8 cellular contexts compared by ENCODE assay signal in the genomic region with DNA sequence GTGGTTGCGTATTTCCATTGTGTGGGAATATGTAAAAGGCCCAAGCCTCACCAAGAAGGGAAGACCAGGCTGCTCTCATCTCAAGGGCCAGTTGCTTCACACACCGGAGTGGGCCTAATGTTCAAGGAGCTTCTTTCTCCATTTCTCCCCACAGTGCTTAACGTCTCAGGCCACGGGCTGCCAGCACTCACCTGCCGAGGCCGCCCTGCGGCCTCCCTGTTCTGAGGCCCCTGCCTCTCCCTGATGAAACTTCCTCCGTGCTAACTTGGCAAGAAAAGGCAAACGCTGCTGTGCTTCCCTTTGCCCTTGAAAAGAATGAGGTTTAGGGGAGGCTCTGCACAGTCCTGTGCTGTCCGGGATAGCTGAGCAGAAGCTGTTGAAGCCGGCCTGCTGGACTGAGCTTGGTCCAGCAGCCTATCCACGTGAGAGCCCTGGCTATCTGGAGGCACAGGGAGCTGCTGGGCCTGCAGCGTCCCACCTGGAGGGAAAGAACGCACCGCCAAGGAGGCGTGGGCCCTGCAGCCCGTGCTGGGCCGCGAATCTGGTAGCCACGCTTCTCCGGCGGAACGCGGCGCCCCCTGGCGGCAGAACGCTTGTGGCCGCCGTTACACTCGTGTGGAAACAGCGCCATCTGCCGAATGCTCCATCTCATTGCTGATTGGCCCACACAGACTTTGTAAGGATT.
DNase-seq lines count a peak whose midpoint lies in the region; ATAC-seq and TF ChIP-seq lines count a peak whose summit lies in the region.

No MANE protein-coding gene starts in this region.

- no peak overlapping the region for H3K23ac ChIP-seq in IMR-90 (ENCODE audit: low read depth, low read length)

- in situ Hi-C loops in IMR-90 (cut with MboI; ENCODE audit: low sequenced_read_pairs): loop anchor here (5.0 to 25.0 kb wide), 2 partner anchors 100 to 310 kb away; a partner anchor contains a TSS

- H3K9me3 Mint-ChIP-seq in natural killer cell treated with Interleukin-12 subunit alpha and Interleukin-12 subunit beta and Interleukin-15 and Interleukin-18, amount 100 ng/mL, for 72 hours: no peaks in the 10 kb centered on the region
- H3K9me3 Mint-ChIP-seq in stimulated activated effector memory CD8-positive, alpha-beta T cell treated with anti-CD3 and anti-CD28 coated beads, Interleukin-12 subunit alpha, Interleukin-12 subunit beta, amount 100 ng/mL, for 72 hours: no peaks in the 10 kb centered on the region

- H2AFZ ChIP-seq in IMR-90 (replicated peaks; ENCODE audit: low read length, poor library complexity): peak overlapping the region; percentile 75

- H4K91ac ChIP-seq in IMR-90 (ENCODE audit: insufficient read depth, low read depth, low read length): no peak overlapping the region

- H3K4me2 ChIP-seq in IMR-90 (ENCODE audit: low read depth, low read length): no peak overlapping the region; the same call in 1 of the 2 replicates

- 24% methylated on average over 27 of the region's 32 CpGs; no CpG with 5 or more reads in 1 of the 2 experiments for WGBS in IMR-90 (ENCODE audit: extremely low coverage in 2 of 2, insufficient read length in 1 of 2), 2 experiments
- WGBS in esophagus muscularis mucosa: 28% methylated on average over 29 of the region's 32 CpGs

- H2BK20ac ChIP-seq in IMR-90 (ENCODE audit: low read depth, low read length): no peak overlapping the region

- peak; percentile 13 to 87 (median 65) for DNase-seq in C1 segment of cervical spinal cord (lab: John Stamatoyannopoulos, UW)
- peak; percentile 74 for DNase-seq in IMR-90
- DNase-seq in OCI-M1 (lab: John Stamatoyannopoulos, UW): peak; percentile 90
- DNase-seq in activated T-cell treated with anti-CD3 and anti-CD28 coated beads for 24 hours (ENCODE audit: low read depth): peak; percentile 82
- peak; percentile 95 for DNase-seq in esophagus muscularis mucosa (ENCODE audit: extremely low spot score)
- peak; percentile 80 for DNase-seq in natural killer cell treated with Interleukin-12 subunit alpha and Interleukin-12 subunit beta and Interleukin-15 and Interleukin-18, amount 100 ng/mL, for 72 hours (ENCODE audit: low spot score)
- DNase-seq in stimulated activated effector memory CD8-positive, alpha-beta T cell treated with anti-CD3 and anti-CD28 coated beads, Interleukin-12 subunit alpha, Interleukin-12 subunit beta, amount 100 ng/mL, for 72 hours (ENCODE audit: low spot score in 2 of 2): peak; percentile 95

- POLR2A ChIA-PET in IMR-90 (lab: Charles Lee; ENCODE audit: unreplicated experiment): no interaction called here

- peak; percentile 99 for TF ChIP-seq RAD21 in IMR-90 (IDR thresholded peaks at IDR 0.05; ENCODE audit: low read length)

- H3K36me3 Mint-ChIP-seq in natural killer cell treated with Interleukin-12 subunit alpha and Interleukin-12 subunit beta and Interleukin-15 and Interleukin-18, amount 100 ng/mL, for 72 hours: no peaks in the 10 kb centered on the region
- no peaks in the 10 kb centered on the region for H3K36me3 Mint-ChIP-seq in stimulated activated effector memory CD8-positive, alpha-beta T cell treated with anti-CD3 and anti-CD28 coated beads, Interleukin-12 subunit alpha, Interleukin-12 subunit beta, amount 100 ng/mL, for 72 hours

- H3K18ac ChIP-seq in IMR-90 (ENCODE audit: low read depth, low read length): no peak overlapping the region

- H3K14ac ChIP-seq in IMR-90 (replicated peaks; ENCODE audit: low read depth, low read length): no peak overlapping the region

- H2BK120ac ChIP-seq in IMR-90 (ENCODE audit: low read depth, low read length): no peak overlapping the region

- H4K20me1 ChIP-seq in IMR-90 (ENCODE audit: insufficient read depth, low read length): no peaks in the 10 kb centered on the region

- no peaks in the 10 kb centered on the region for H3K9me1 ChIP-seq in IMR-90 (ENCODE audit: insufficient read depth, low read length)

- H3K4me3 Mint-ChIP-seq in natural killer cell treated with Interleukin-12 subunit alpha and Interleukin-12 subunit beta and Interleukin-15 and Interleukin-18, amount 100 ng/mL, for 72 hours: no peak overlapping the region
- H3K4me3 Mint-ChIP-seq in stimulated activated effector memory CD8-positive, alpha-beta T cell treated with anti-CD3 and anti-CD28 coated beads, Interleukin-12 subunit alpha, Interleukin-12 subunit beta, amount 100 ng/mL, for 72 hours: no peak overlapping the region

- no peaks in the 10 kb centered on the region for H3K79me1 ChIP-seq in IMR-90 (ENCODE audit: low read depth in 1 of 2, low read length in 2 of 2)

- CTCF ChIA-PET in IMR-90 (lab: Yijun Ruan, JAX): interaction anchor here (0.7 to 5.0 kb wide), 3 partner anchors 84 to 315 kb away, joined by 3 to 35 read pairs (median 3); no protein-coding TSS in a partner anchor

- intact Hi-C loops in IMR-90 (cut with micrococcal nuclease): loop anchor here (1.0 to 10.0 kb wide), 5 partner anchors 98 to 435 kb away; a partner anchor contains a TSS
- intact Hi-C loops in esophagus muscularis mucosa (cut with DNase I): loop anchor here (1.0 kb wide), 1 partner anchor 98 kb away; no protein-coding TSS in a partner anchor

- dilution Hi-C loops in IMR-90 (cut with HindIII; ENCODE audit: low sequenced_read_pairs, unreplicated experiment): no loop called here

- H4K5ac ChIP-seq in IMR-90 (ENCODE audit: low read depth, low read length): no peak overlapping the region

- H3K4me3 ChIP-seq in IMR-90 (ENCODE audit: insufficient read depth, low read depth, low read length) (no peak overlapping the region), esophagus muscularis mucosa (no peak overlapping the region)

- H3K4me1 Mint-ChIP-seq in natural killer cell treated with Interleukin-12 subunit alpha and Interleukin-12 subunit beta and Interleukin-15 and Interleukin-18, amount 100 ng/mL, for 72 hours (ENCODE audit: low read depth in 2 of 2): peaks cover 0 to 3% of the 10 kb centered on the region in 2 donors
- H3K4me1 Mint-ChIP-seq in stimulated activated effector memory CD8-positive, alpha-beta T cell treated with anti-CD3 and anti-CD28 coated beads, Interleukin-12 subunit alpha, Interleukin-12 subunit beta, amount 100 ng/mL, for 72 hours: no peaks in the 10 kb centered on the region

- TF ChIP-seq EP300 in esophagus muscularis mucosa (IDR thresholded peaks at IDR 0.05): no peak

- no peak overlapping the region for H2BK5ac ChIP-seq in IMR-90 (ENCODE audit: low read depth, low read length, poor library complexity, severe bottlenecking)

- no peaks in the 10 kb centered on the region for H3K36me3 ChIP-seq in IMR-90 (ENCODE audit: control insufficient read depth, insufficient read depth, low read length)
- no peaks in the 10 kb centered on the region for H3K36me3 ChIP-seq in esophagus muscularis mucosa

- H3K27ac Mint-ChIP-seq in natural killer cell treated with Interleukin-12 subunit alpha and Interleukin-12 subunit beta and Interleukin-15 and Interleukin-18, amount 100 ng/mL, for 72 hours: no peak overlapping the region
- no peak overlapping the region for H3K27ac Mint-ChIP-seq in stimulated activated effector memory CD8-positive, alpha-beta T cell treated with anti-CD3 and anti-CD28 coated beads, Interleukin-12 subunit alpha, Interleukin-12 subunit beta, amount 100 ng/mL, for 72 hours

- H3K9me3 ChIP-seq in IMR-90 (ENCODE audit: control insufficient read depth, insufficient read depth, low read length) (no peaks in the 10 kb centered on the region), esophagus muscularis mucosa (peaks cover 0 to 11% (median 1%) of the 10 kb centered on the region in 4 donors)

- H3K27ac ChIP-seq in IMR-90 (ENCODE audit: insufficient read depth, low read length): no peak overlapping the region
- no peak overlapping the region for H3K27ac ChIP-seq in esophagus muscularis mucosa (replicated peaks in 1 of 4)

- H3K27me3 Mint-ChIP-seq in natural killer cell treated with Interleukin-12 subunit alpha and Interleukin-12 subunit beta and Interleukin-15 and Interleukin-18, amount 100 ng/mL, for 72 hours: peaks cover 7 to 8% of the 10 kb centered on the region in 2 donors

- no TSS peak for BruUV-seq in IMR-90 (replicated peaks; lab: Mats Ljungman, UMichigan)

- TF ChIP-seq POLR2A in IMR-90 (IDR thresholded peaks at IDR 0.05; ENCODE audit: low read depth, low read length) (0 out of 2 replicates have a peak, but pooled peaks have one; percentile 40), esophagus muscularis mucosa (IDR thresholded peaks at IDR 0.05; ENCODE audit: low read depth) (no peak)

- no peak overlapping the region for H2AK5ac ChIP-seq in IMR-90 (ENCODE audit: low read depth, low read length)

- H3K27me3 ChIP-seq in IMR-90 (ENCODE audit: control insufficient read depth, insufficient read depth, low read length): peaks cover 11% of the 10 kb centered on the region
- peaks cover 0 to 12% (median 0%) of the 10 kb centered on the region in 4 donors for H3K27me3 ChIP-seq in esophagus muscularis mucosa

- H3K56ac ChIP-seq in IMR-90 (ENCODE audit: extremely low read depth, insufficient read depth, low read length): no peak overlapping the region

- no peak overlapping the region for H4K8ac ChIP-seq in IMR-90 (ENCODE audit: low read depth in 2 of 2, low read length in 2 of 2)

- no peak overlapping the region for H2BK15ac ChIP-seq in IMR-90 (ENCODE audit: low read depth, low read length)

- no peak overlapping the region for H3K9ac ChIP-seq in IMR-90 (ENCODE audit: low read depth, low read length)

- H2AK9ac ChIP-seq in IMR-90 (replicated peaks; ENCODE audit: low read depth, low read length, poor library complexity): no peak overlapping the region

- peak; percentile 100 for TF ChIP-seq CTCF in IMR-90 (conservative IDR thresholded peaks at IDR 0.05; ENCODE audit: low read depth, low read length)
- TF ChIP-seq CTCF in esophagus muscularis mucosa (IDR thresholded peaks at IDR 0.05): peak; percentile 100

- no peak overlapping the region for H3K4ac ChIP-seq in IMR-90 (ENCODE audit: low read depth, low read length)

- ATAC-seq in GM19395 (IDR thresholded peaks at IDR 0.05; ENCODE audit: unreplicated experiment): peak; percentile 65
- ATAC-seq in IMR-90 (ENCODE audit: low read depth): peak; percentile 91
- peak; percentile 79 to 90 for ATAC-seq in natural killer cell treated with Interleukin-12 subunit alpha and Interleukin-12 subunit beta and Interleukin-15 and Interleukin-18, amount 100 ng/mL, for 72 hours
- peak; percentile 81 for ATAC-seq in stimulated activated effector memory CD8-positive, alpha-beta T cell treated with anti-CD3 and anti-CD28 coated beads, Interleukin-12 subunit alpha, Interleukin-12 subunit beta, amount 100 ng/mL, for 72 hours

- no peaks in the 10 kb centered on the region for H3K4me1 ChIP-seq in IMR-90 (ENCODE audit: control insufficient read depth, insufficient read depth, low read length)
- peaks cover 0 to 16% (median 15%) of the 10 kb centered on the region in 4 donors for H3K4me1 ChIP-seq in esophagus muscularis mucosa

TF ChIP-seq in IMR-90, 13 proteins besides CTCF, POLR2A, EP300 and RAD21 (continues in another document):
- TF ChIP-seq CHD1 (IDR thresholded peaks at IDR 0.05; ENCODE audit: low read depth, low read length): no peak
- peak; percentile 99 for TF ChIP-seq SMC3 (IDR thresholded peaks at IDR 0.05; ENCODE audit: low read depth, low read length)
- no peak for TF ChIP-seq FOS (IDR thresholded peaks at IDR 0.05; ENCODE audit: low read depth, low read length)
- peak; percentile 37; the same call in 1 of the 2 replicates for TF ChIP-seq MAFK (IDR thresholded peaks at IDR 0.05; ENCODE audit: low read depth, low read length)
- TF ChIP-seq BHLHE40 (IDR thresholded peaks at IDR 0.05; ENCODE audit: low read depth, low read length): peak; percentile 66; the same call in 1 of the 2 replicates
